13 cellular contexts compared by ENCODE assay signal in genomic region chr22:19761500-19762314, GRCh38. TPM values are rescaled to one million over a fixed set of nuclear protein-coding genes. Genes with fewer than 3 reads are reported as not detected.
DNase-seq lines count a peak whose midpoint lies in the region; ATAC-seq and TF ChIP-seq lines count a peak whose summit lies in the region.
"Had no signal": no experiment of that assay in that cellular context is flagged by ENCODE, and none has a peak within 500 bp of the region (broad histone marks: within the 10 kb centered on the region; RNA-seq: fewer than 3 reads in every experiment).

No MANE protein-coding gene starts in this region.

- TF ChIP-seq CTCF in suprapubic skin (IDR thresholded peaks at IDR 0.05) = no peak

- no peaks in the 10 kb centered on the region for H3K9me3 ChIP-seq in suprapubic skin
- H3K9me3 ChIP-seq: BE2C had no signal

- peak overlapping the region; percentile 39 for H3K27ac ChIP-seq in suprapubic skin

- no peak for TF ChIP-seq EP300 in suprapubic skin (IDR thresholded peaks at IDR 0.05)

- H3K27ac Mint-ChIP-seq in activated naive CD4-positive, alpha-beta T cell treated with anti-CD3 and anti-CD28 coated beads for 36 hours = no peak overlapping the region
- H3K27ac Mint-ChIP-seq in T-cell (no peak overlapping the region), immature natural killer cell (no peak overlapping the region)

- intact Hi-C loops in activated naive CD4-positive, alpha-beta T cell treated with anti-CD3 and anti-CD28 coated beads for 36 hours (cut with micrococcal nuclease) = no loop called here

- 84% methylated on average over 15 of the region's 55 CpGs for WGBS in suprapubic skin

- H3K27me3 Mint-ChIP-seq in activated naive CD4-positive, alpha-beta T cell treated with anti-CD3 and anti-CD28 coated beads for 36 hours (ENCODE audit: low read depth) = peaks cover 54% of the 10 kb centered on the region
- H3K27me3 Mint-ChIP-seq in T-cell (peaks cover 32 to 59% of the 10 kb centered on the region in 2 donors), immature natural killer cell (ENCODE audit: low read depth in 3 of 3) (peaks cover 21 to 24% (median 23%) of the 10 kb centered on the region in 3 donors)

- POLR2A ChIA-PET in T-cell (lab: Charles Lee) = no interaction called here

- peaks cover 67% of the 10 kb centered on the region for H3K4me1 ChIP-seq in suprapubic skin
- H3K4me1 ChIP-seq: BE2C had no signal

- H3K4me1 Mint-ChIP-seq in activated naive CD4-positive, alpha-beta T cell treated with anti-CD3 and anti-CD28 coated beads for 36 hours (ENCODE audit: low read depth) = peaks cover 25% of the 10 kb centered on the region
- H3K4me1 Mint-ChIP-seq in T-cell (peaks cover 23 to 32% (median 27%) of the 10 kb centered on the region in 3 donors), immature natural killer cell (peaks cover 22 to 23% of the 10 kb centered on the region in 2 donors)

- peak overlapping the region; percentile 51 for H3K4me3 ChIP-seq in suprapubic skin

- peak overlapping the region; percentile 57 for H3K4me3 Mint-ChIP-seq in activated naive CD4-positive, alpha-beta T cell treated with anti-CD3 and anti-CD28 coated beads for 36 hours
- H3K4me3 Mint-ChIP-seq in T-cell = peak overlapping the region; percentile 60 to 76 (median 73)
- peak overlapping the region; percentile 45 to 70 (median 65) for H3K4me3 Mint-ChIP-seq in immature natural killer cell

- CTCF ChIA-PET in activated naive CD4-positive, alpha-beta T cell treated with anti-CD3 and anti-CD28 coated beads for 36 hours (lab: Charles Lee) = interaction anchor here (1.4 to 2.7 kb wide), 2 partner anchors 31 to 38 kb away, joined by 3 to 5 read pairs; partner anchors contain the start of gene GP1BB
- CTCF ChIA-PET in T-cell (lab: Charles Lee) = interaction anchor here in 1 of 2 donors (0.5 kb wide), 1 partner anchor 188 kb away, joined by 4 read pairs; no protein-coding TSS in a partner anchor

- no peaks in the 10 kb centered on the region for H3K36me3 ChIP-seq in suprapubic skin
- H3K36me3 ChIP-seq: BE2C had no signal

- no peaks in the 10 kb centered on the region for H3K36me3 Mint-ChIP-seq in activated naive CD4-positive, alpha-beta T cell treated with anti-CD3 and anti-CD28 coated beads for 36 hours (ENCODE audit: low read depth)
- no peaks in the 10 kb centered on the region for H3K36me3 Mint-ChIP-seq in T-cell
- peaks cover 0 to 7% (median 5%) of the 10 kb centered on the region in 3 donors for H3K36me3 Mint-ChIP-seq in immature natural killer cell

- TF ChIP-seq POLR2A in suprapubic skin (IDR thresholded peaks at IDR 0.05) = no peak

- ATAC-seq in T-cell (replicated peaks in 1 of 4) (no peak), GM19023 (IDR thresholded peaks at IDR 0.05; ENCODE audit: unreplicated experiment) (no peak), GM19395 (IDR thresholded peaks at IDR 0.05; ENCODE audit: unreplicated experiment) (no peak)

- H3K9me3 Mint-ChIP-seq in activated naive CD4-positive, alpha-beta T cell treated with anti-CD3 and anti-CD28 coated beads for 36 hours = no peaks in the 10 kb centered on the region
- H3K9me3 Mint-ChIP-seq in T-cell = no peaks in the 10 kb centered on the region
- H3K9me3 Mint-ChIP-seq in immature natural killer cell = peaks cover 0 to 2% (median 0%) of the 10 kb centered on the region in 6 donors

- no peak for DNase-seq in activated naive CD4-positive, alpha-beta T cell treated with anti-CD3 and anti-CD28 coated beads for 36 hours
- no peak for DNase-seq in activated naive CD4-positive, alpha-beta T cell treated with Interleukin-2 at 50 U/mL for 16 hours
- DNase-seq in T-cell = no peak
- no peak for DNase-seq in immature natural killer cell
- DNase-seq in suprapubic skin (ENCODE audit: low spot score in 2 of 2) = no peak
- DNase-seq in NOMO-1 treated with dmso at 0.1 percent for 144 hours (lab: John Stamatoyannopoulos, UW; ENCODE audit: unreplicated experiment) = no peak
- DNase-seq: activated effector memory CD4-positive, alpha-beta T cell treated with anti-CD3 and anti-CD28 coated beads, Interleukin-2, amount 50 U/mL, for 16 hours; BE2C; midbrain; NCI-H1092 treated with DMSO at 0.1 percent for 48 hours; SHP77 had no signal

- peaks cover 42% of the 10 kb centered on the region for H3K27me3 ChIP-seq in suprapubic skin

RNA-seq across cellular contexts. Expression of gene TBX1, which starts 1.1 kb away (rescaled TPM):
- not detected for total RNA-seq in activated naive CD4-positive, alpha-beta T cell treated with anti-CD3 and anti-CD28 coated beads for 36 hours
- total RNA-seq in T-cell (under 1 TPM in 1 of 5 donors, not detected in 4; 0.20 TPM), suprapubic skin (1 to 10 TPM; 1.6 to 7.0 (median 4.8) TPM)
- under 1 TPM in 1 of 3 donors, not detected in 2; 0.12 TPM for polyA plus RNA-seq in immature natural killer cell

RNA-seq across cellular contexts. Expression of gene GP1BB, which starts 38.4 kb away (rescaled TPM):
- total RNA-seq in activated naive CD4-positive, alpha-beta T cell treated with anti-CD3 and anti-CD28 coated beads for 36 hours = not detected
- total RNA-seq in T-cell (1 to 10 TPM in 1 of 5 donors, under 1 TPM in 4; 0.19 to 2.1 (median 0.36) TPM), suprapubic skin (10 to 100 TPM; 14.7 to 28.7 (median 19.4) TPM)
- 10 to 100 TPM in 1 of 3 donors, under 1 TPM in 2; 0.53 to 10.1 (median 0.95) TPM for polyA plus RNA-seq in immature natural killer cell

RNA-seq across cellular contexts. Expression of gene SEPTIN5, which starts 47.4 kb away (rescaled TPM):
- total RNA-seq in activated naive CD4-positive, alpha-beta T cell treated with anti-CD3 and anti-CD28 coated beads for 36 hours = under 1 TPM; 0.47 to 0.81 TPM
- total RNA-seq in T-cell (1 to 10 TPM in 3 of 5 donors, under 1 TPM in 2; 0.33 to 3.2 (median 1.2) TPM), suprapubic skin (100 to 1,000 TPM in 3 of 4 donors, 10 to 100 TPM in 1; 89.0 to 147 (median 129) TPM)
- polyA plus RNA-seq in immature natural killer cell = 1 to 10 TPM in 1 of 3 donors, under 1 TPM in 1, not detected in 1; 0.36 to 2.2 TPM

Comparison
In these comparisons a context has a peak if more than half of its experiments do, and no peak if none do; other contexts are left out.
1. RNA of gene GP1BB, which starts 38.4 kb away (total RNA-seq): 14.7 to 28.7 TPM in suprapubic skin; 0.19 to 2.1 TPM in T-cell and not detected in activated naive CD4-positive, alpha-beta T cell treated with anti-CD3 and anti-CD28 coated beads for 36 hours; every median in the first group is over 4 times any median in the second.
2. RNA of gene SEPTIN5, which starts 47.4 kb away (total RNA-seq): 89.0 to 147 TPM in suprapubic skin; 0.33 to 3.2 TPM in T-cell and 0.47 to 0.81 TPM in activated naive CD4-positive, alpha-beta T cell treated with anti-CD3 and anti-CD28 coated beads for 36 hours; every median in the first group is over 10 times any median in the second.
3. Peak in every context shown above with its lines, with median percentiles within 50 percentile points of each other: H3K4me3 Mint-ChIP-seq.